ENCODE assay signal across 13 cellular contexts in genomic region chr12:19151298-19151697, GRCh38.
"Had no signal": no experiment of that assay in that cellular context is flagged by ENCODE, and none has a peak within 500 bp of the region (broad histone marks: within the 10 kb centered on the region; RNA-seq: fewer than 3 reads in every experiment).

No MANE protein-coding gene starts in this region.

- H3K9me3 ChIP-seq: ascending aorta, ovary, thyroid gland, uterus had no signal

- H3K36me3 ChIP-seq: ascending aorta, ovary, thyroid gland, uterus had no signal

- H3K4me3 Mint-ChIP-seq: activated T-helper 1 cell treated with anti-CD3 and anti-CD28 coated beads, Interleukin-12 subunit alpha, Interleukin-12 subunit beta, Interleukin-2, Interleukin-4 antibody, amounts not matched to agents 30 ng/mL and 10 ng/mL and 1 ng/mL, durations not matched to agents 14 hours and 24 hours and 36 hours; immature natural killer cell had no signal

- H3K27ac ChIP-seq: ovary, skin epidermis, uterus, WERI-Rb-1 had no signal

- H3K27me3 ChIP-seq: ascending aorta, ovary, thyroid gland, uterus had no signal

- DNase-seq: activated CD4-positive, alpha-beta T cell treated with anti-CD3 and anti-CD28 coated beads for 4 hours; activated naive CD4-positive, alpha-beta T cell; dermis blood vessel endothelial cell; immature natural killer cell; left cardiac atrium; ovary; T-helper 1 cell; thyroid gland; uterus; WERI-Rb-1 had no signal

- H3K4me1 Mint-ChIP-seq: immature natural killer cell had no signal

- H3K9me3 Mint-ChIP-seq: activated T-helper 1 cell treated with anti-CD3 and anti-CD28 coated beads, Interleukin-12 subunit alpha, Interleukin-12 subunit beta, Interleukin-2, Interleukin-4 antibody, amounts not matched to agents 30 ng/mL and 10 ng/mL and 1 ng/mL, durations not matched to agents 14 hours and 24 hours and 36 hours; immature natural killer cell had no signal

- H3K27ac Mint-ChIP-seq: activated T-helper 1 cell treated with anti-CD3 and anti-CD28 coated beads, Interleukin-12 subunit alpha, Interleukin-12 subunit beta, Interleukin-2, Interleukin-4 antibody, amounts not matched to agents 30 ng/mL and 10 ng/mL and 1 ng/mL, durations not matched to agents 14 hours and 24 hours and 36 hours; immature natural killer cell had no signal

- H3K4me3 ChIP-seq: ascending aorta, ovary, skin epidermis, thyroid gland, uterus had no signal
